In genomic region chr6:24549674-24550418, GRCh38 we compare ENCODE assay signal across 1 cellular context.
TF ChIP-seq lines count a peak whose summit lies in the region.

No MANE protein-coding gene starts in this region.

TF ChIP-seq in GM23338, 12 proteins besides CTCF, POLR2A, EP300 and RAD21 (continued from another document):
- no peak for TF ChIP-seq ZNF462 (CRISPR knock-in tag; IDR thresholded peaks at IDR 0.05)
- no peak for TF ChIP-seq ZNF331 (CRISPR knock-in tag; IDR thresholded peaks at IDR 0.05; ENCODE audit: low read depth)
- no peak for TF ChIP-seq EZH2 (IDR thresholded peaks at IDR 0.05; ENCODE audit: low read depth, unreplicated experiment)
- no peak for TF ChIP-seq CREB1 (CRISPR knock-in tag; IDR thresholded peaks at IDR 0.05; ENCODE audit: low read depth)
- TF ChIP-seq STAT1 (IDR thresholded peaks at IDR 0.05; ENCODE audit: unreplicated experiment): no peak
- no peak for TF ChIP-seq NANOG (IDR thresholded peaks at IDR 0.05; ENCODE audit: borderline replicate concordance)
- no peak for TF ChIP-seq ETS1 (IDR thresholded peaks at IDR 0.05)
TF ChIP-seq in GM23338: peak in this region for 0.
